8 cellular contexts compared by ENCODE assay signal in genomic region chr7:1044189-1045037, GRCh38. TPM values are rescaled to one million over a fixed set of nuclear protein-coding genes. Genes with fewer than 3 reads are reported as not detected.
A peak's percentile ranks its signal among the peaks of the same experiment; 100 is the strongest.
DNase-seq lines count a peak whose midpoint lies in the region; ATAC-seq lines count a peak whose summit lies in the region.

Gene GPR146 (plus strand): TSS chr7:1044546. CDS start chr7:1057516, 12,970 bp downstream.

- peak; percentile 85 to 87 for DNase-seq in NCI-H524 (lab: John Stamatoyannopoulos, UW)
- DNase-seq in NCI-H524 treated with DMSO at 0.1 percent for 48 hours (lab: John Stamatoyannopoulos, UW): no peak
- peak; percentile 87 for DNase-seq in NCI-H2029 (lab: John Stamatoyannopoulos, UW)
- DNase-seq in T-helper 9 cell: peak; percentile 94
- peak; percentile 98 for DNase-seq in astrocyte of the hippocampus (ENCODE audit: low read depth, low spot score)
- DNase-seq in hypothalamus (lab: John Stamatoyannopoulos, UW): peak in 50 of 51 donors; percentile 54 to 97 (median 90)
- peak; percentile 98 for DNase-seq in sciatic nerve (ENCODE audit: low spot score)

- ATAC-seq in HG02973 (IDR thresholded peaks at IDR 0.05; ENCODE audit: unreplicated experiment) (peak; percentile 76), sciatic nerve (peak; percentile 98)

- intact Hi-C loops in sciatic nerve (cut with DNase I): no loop called here

RNA-seq across cellular contexts. Expression of gene GPR146, which starts in this region (rescaled TPM):
- total RNA-seq in sciatic nerve: 50.5 TPM
